In genomic region chr17:19254651-19255050, GRCh38 we compare ENCODE assay signal across 16 cellular contexts. TPM values are rescaled to one million over a fixed set of nuclear protein-coding genes. Genes with fewer than 3 reads are reported as not detected.
DNase-seq lines count a peak whose midpoint lies in the region; ATAC-seq and TF ChIP-seq lines count a peak whose summit lies in the region.
"Had no signal": no experiment of that assay in that cellular context is flagged by ENCODE, and none has a peak within 500 bp of the region (broad histone marks: within the 10 kb centered on the region; RNA-seq: fewer than 3 reads in every experiment).

No MANE protein-coding gene starts in this region.

- TF ChIP-seq CTCF in C4-2B (conservative IDR thresholded peaks at IDR 0.05) = no peak
- TF ChIP-seq CTCF in endothelial cell (IDR thresholded peaks at IDR 0.05; ENCODE audit: unreplicated experiment) = no peak

- peak overlapping the region; percentile 7; the same call in 1 of the 2 replicates for H3K27ac ChIP-seq in C4-2B
- H3K27ac ChIP-seq: RWPE1, SJCRH30 had no signal

- peaks cover 4% of the 10 kb centered on the region for H3K27me3 Mint-ChIP-seq in endothelial cell (ENCODE audit: unreplicated experiment)

- H3K36me3 Mint-ChIP-seq in endothelial cell (ENCODE audit: low read depth, unreplicated experiment) = peaks cover 8% of the 10 kb centered on the region

- H3K27ac Mint-ChIP-seq in endothelial cell (ENCODE audit: unreplicated experiment) = peak overlapping the region; percentile 100
- H3K27ac Mint-ChIP-seq: CD4-positive, alpha-beta T cell had no signal

- peak; percentile 25 for DNase-seq in M059J (ENCODE audit: low read depth)
- DNase-seq in endothelial cell (ENCODE audit: low spot score) = no peak
- DNase-seq in pons (ENCODE audit: low spot score) = peak; percentile 51
- no peak for DNase-seq in Kasumi-1 (lab: John Stamatoyannopoulos, UW)
- no peak for DNase-seq in UCSD-AML1 (lab: John Stamatoyannopoulos, UW; ENCODE audit: unreplicated experiment)
- DNase-seq: CD4-positive, alpha-beta T cell; IMR-90; NCI-H1417 treated with DMSO at 0.1 percent for 48 hours; NCI-H2081; NCI-H2227 treated with DMSO at 0.1 percent for 48 hours; NCI-H524 treated with DMSO at 0.1 percent for 48 hours; OCI-M1; SJCRH30 had no signal

- ATAC-seq in GM18861 (IDR thresholded peaks at IDR 0.05; ENCODE audit: unreplicated experiment) = no peak

- peaks cover 40% of the 10 kb centered on the region for H3K4me1 Mint-ChIP-seq in endothelial cell (ENCODE audit: unreplicated experiment)

- H3K4me3 Mint-ChIP-seq in endothelial cell (ENCODE audit: unreplicated experiment) = peak overlapping the region; percentile 21
- H3K4me3 Mint-ChIP-seq: CD4-positive, alpha-beta T cell had no signal

- H3K9me3 Mint-ChIP-seq in endothelial cell (ENCODE audit: unreplicated experiment) = no peaks in the 10 kb centered on the region
- H3K9me3 Mint-ChIP-seq: CD4-positive, alpha-beta T cell had no signal

RNA-seq across cellular contexts. Expression of gene EPN2, which starts 17.5 kb away (rescaled TPM):
- 19.1 and 34.0 TPM in 2 replicates for total RNA-seq in M059J (2014; rRNA removed; shearing (Covaris generic))
- total RNA-seq in endothelial cell (ENCODE audit: unreplicated experiment) = 74.5 TPM

Comparison
In these comparisons a context has a peak if more than half of its experiments do, and no peak if none do; other contexts are left out.
1. DNase-seq: peak in M059J (single experiment) and pons (single experiment); none in endothelial cell (single experiment), Kasumi-1 (0 of 2) and UCSD-AML1 (single experiment).